2 cellular contexts compared by ENCODE assay signal in the genomic region with DNA sequence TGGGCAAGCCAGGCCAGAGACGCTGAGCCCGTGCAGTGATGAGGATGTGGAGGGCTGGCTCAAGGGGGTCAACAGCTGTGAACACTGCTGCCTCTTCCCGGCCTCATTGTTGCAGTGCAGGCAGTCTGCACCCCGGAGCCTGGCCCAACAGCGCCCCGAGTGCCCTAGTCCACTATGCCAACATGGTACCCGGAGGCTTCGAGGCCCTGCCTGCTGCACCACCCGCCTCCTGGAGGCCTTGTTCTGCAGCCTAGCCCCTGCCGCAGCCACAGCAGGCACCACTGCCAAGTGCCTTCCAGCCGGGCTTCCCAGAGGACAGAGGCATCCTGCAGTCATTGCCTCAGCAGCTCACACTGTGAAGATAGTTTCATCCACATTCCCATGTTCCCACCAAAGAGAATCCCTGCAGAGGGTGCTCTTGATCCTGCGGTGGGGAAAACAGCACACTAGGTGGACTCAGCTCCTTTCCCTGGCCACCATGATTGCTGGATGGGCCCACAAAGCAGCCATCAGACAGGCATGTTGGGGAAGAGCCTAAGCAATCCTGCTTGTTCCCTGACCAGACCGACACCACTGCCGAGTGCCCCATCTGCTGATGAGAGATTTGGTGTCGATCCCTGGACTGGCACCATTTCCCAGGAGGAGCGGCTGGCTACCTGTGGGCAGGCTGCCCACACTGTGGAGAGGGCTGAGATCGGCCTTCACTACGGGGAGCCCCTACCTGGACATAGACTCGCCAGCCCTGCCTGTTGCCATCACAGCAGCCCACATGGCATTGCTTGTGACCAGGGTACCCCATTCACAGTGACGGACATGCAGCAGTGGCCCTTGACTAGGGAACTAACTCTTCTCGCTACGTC.
TF ChIP-seq lines count a peak whose summit lies in the region.

No MANE protein-coding gene starts in this region.

TF ChIP-seq in HepG2, 621 proteins besides CTCF, POLR2A, EP300 and RAD21 (continued from another document):
- TF ChIP-seq ZC3H13 (CRISPR knock-in tag; IDR thresholded peaks at IDR 0.05), result 0 out of 2 replicates have a peak, but pooled peaks have one; percentile 12
- no peak for TF ChIP-seq SP1 (IDR thresholded peaks at IDR 0.05)
- TF ChIP-seq SP1 (CRISPR knock-in tag; IDR thresholded peaks at IDR 0.05), result no peak
- TF ChIP-seq AGO1 (IDR thresholded peaks at IDR 0.05; ENCODE audit: low read depth, low read length, poor library complexity, severe bottlenecking), result peak; percentile 67
- TF ChIP-seq, protein P1, sequence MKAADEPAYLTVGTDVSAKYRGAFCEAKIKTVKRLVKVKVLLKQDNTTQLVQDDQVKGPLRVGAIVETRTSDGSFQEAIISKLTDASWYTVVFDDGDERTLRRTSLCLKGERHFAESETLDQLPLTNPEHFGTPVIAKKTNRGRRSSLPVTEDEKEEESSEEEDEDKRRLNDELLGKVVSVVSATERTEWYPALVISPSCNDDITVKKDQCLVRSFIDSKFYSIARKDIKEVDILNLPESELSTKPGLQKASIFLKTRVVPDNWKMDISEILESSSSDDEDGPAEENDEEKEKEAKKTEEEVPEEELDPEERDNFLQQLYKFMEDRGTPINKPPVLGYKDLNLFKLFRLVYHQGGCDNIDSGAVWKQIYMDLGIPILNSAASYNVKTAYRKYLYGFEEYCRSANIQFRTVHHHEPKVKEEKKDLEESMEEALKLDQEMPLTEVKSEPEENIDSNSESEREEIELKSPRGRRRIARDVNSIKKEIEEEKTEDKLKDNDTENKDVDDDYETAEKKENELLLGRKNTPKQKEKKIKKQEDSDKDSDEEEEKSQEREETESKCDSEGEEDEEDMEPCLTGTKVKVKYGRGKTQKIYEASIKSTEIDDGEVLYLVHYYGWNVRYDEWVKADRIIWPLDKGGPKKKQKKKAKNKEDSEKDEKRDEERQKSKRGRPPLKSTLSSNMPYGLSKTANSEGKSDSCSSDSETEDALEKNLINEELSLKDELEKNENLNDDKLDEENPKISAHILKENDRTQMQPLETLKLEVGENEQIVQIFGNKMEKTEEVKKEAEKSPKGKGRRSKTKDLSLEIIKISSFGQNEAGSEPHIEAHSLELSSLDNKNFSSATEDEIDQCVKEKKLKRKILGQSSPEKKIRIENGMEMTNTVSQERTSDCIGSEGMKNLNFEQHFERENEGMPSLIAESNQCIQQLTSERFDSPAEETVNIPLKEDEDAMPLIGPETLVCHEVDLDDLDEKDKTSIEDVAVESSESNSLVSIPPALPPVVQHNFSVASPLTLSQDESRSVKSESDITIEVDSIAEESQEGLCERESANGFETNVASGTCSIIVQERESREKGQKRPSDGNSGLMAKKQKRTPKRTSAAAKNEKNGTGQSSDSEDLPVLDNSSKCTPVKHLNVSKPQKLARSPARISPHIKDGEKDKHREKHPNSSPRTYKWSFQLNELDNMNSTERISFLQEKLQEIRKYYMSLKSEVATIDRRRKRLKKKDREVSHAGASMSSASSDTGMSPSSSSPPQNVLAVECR (CRISPR knock-in tag; IDR thresholded peaks at IDR 0.05; ENCODE audit: borderline replicate concordance), result no peak
- no peak for TF ChIP-seq ZNF549 (CRISPR knock-in tag; IDR thresholded peaks at IDR 0.05)
- no peak for TF ChIP-seq HMG20B (CRISPR knock-in tag; conservative IDR thresholded peaks at IDR 0.05)
- no peak for TF ChIP-seq SPEN (CRISPR knock-in tag; IDR thresholded peaks at IDR 0.05; ENCODE audit: low read depth)

TF ChIP-seq in WTC11, 78 proteins besides CTCF, POLR2A, EP300 and RAD21 (continued from another document):
- TF ChIP-seq, protein P2, sequence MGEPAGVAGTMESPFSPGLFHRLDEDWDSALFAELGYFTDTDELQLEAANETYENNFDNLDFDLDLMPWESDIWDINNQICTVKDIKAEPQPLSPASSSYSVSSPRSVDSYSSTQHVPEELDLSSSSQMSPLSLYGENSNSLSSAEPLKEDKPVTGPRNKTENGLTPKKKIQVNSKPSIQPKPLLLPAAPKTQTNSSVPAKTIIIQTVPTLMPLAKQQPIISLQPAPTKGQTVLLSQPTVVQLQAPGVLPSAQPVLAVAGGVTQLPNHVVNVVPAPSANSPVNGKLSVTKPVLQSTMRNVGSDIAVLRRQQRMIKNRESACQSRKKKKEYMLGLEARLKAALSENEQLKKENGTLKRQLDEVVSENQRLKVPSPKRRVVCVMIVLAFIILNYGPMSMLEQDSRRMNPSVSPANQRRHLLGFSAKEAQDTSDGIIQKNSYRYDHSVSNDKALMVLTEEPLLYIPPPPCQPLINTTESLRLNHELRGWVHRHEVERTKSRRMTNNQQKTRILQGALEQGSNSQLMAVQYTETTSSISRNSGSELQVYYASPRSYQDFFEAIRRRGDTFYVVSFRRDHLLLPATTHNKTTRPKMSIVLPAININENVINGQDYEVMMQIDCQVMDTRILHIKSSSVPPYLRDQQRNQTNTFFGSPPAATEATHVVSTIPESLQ (CRISPR knock-in tag; IDR thresholded peaks at IDR 0.05), result no peak
- TF ChIP-seq GTF2I (CRISPR knock-in tag; conservative IDR thresholded peaks at IDR 0.05) (no peak), SMAD4 (CRISPR knock-in tag; IDR thresholded peaks at IDR 0.05) (no peak), NR3C1 (CRISPR knock-in tag; conservative IDR thresholded peaks at IDR 0.05; ENCODE audit: low read depth) (no peak), ATF1 (CRISPR knock-in tag; IDR thresholded peaks at IDR 0.05) (0 out of 2 replicates have a peak, but pooled peaks have one; percentile 7), ZNF138 (CRISPR knock-in tag; conservative IDR thresholded peaks at IDR 0.05) (no peak), TCF7 (CRISPR knock-in tag; IDR thresholded peaks at IDR 0.05; ENCODE audit: low read depth) (no peak), SMAD3 (CRISPR knock-in tag; IDR thresholded peaks at IDR 0.05; ENCODE audit: borderline replicate concordance) (no peak), OVOL2 (CRISPR knock-in tag; IDR thresholded peaks at IDR 0.05; ENCODE audit: borderline replicate concordance) (no peak), EMX1 (CRISPR knock-in tag; IDR thresholded peaks at IDR 0.05) (0 out of 2 replicates have a peak, but pooled peaks have one; percentile 66), NR1H2 (CRISPR knock-in tag; IDR thresholded peaks at IDR 0.05) (no peak; the same call in 1 of the 2 replicates), SP1 (CRISPR knock-in tag; conservative IDR thresholded peaks at IDR 0.05) (0 out of 2 replicates have a peak, but pooled peaks have one; percentile 37), ESRRA (CRISPR knock-in tag; IDR thresholded peaks at IDR 0.05; ENCODE audit: borderline replicate concordance) (no peak)
- TF ChIP-seq, protein P3, sequence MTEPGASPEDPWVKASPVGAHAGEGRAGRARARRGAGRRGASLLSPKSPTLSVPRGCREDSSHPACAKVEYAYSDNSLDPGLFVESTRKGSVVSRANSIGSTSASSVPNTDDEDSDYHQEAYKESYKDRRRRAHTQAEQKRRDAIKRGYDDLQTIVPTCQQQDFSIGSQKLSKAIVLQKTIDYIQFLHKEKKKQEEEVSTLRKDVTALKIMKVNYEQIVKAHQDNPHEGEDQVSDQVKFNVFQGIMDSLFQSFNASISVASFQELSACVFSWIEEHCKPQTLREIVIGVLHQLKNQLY (CRISPR knock-in tag; IDR thresholded peaks at IDR 0.05), result no peak
- TF ChIP-seq, protein P4, sequence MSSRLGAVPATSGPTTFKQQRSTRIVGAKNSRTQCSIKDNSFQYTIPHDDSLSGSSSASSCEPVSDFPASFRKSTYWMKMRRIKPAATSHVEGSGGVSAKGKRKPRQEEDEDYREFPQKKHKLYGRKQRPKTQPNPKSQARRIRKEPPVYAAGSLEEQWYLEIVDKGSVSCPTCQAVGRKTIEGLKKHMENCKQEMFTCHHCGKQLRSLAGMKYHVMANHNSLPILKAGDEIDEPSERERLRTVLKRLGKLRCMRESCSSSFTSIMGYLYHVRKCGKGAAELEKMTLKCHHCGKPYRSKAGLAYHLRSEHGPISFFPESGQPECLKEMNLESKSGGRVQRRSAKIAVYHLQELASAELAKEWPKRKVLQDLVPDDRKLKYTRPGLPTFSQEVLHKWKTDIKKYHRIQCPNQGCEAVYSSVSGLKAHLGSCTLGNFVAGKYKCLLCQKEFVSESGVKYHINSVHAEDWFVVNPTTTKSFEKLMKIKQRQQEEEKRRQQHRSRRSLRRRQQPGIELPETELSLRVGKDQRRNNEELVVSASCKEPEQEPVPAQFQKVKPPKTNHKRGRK (CRISPR knock-in tag; IDR thresholded peaks at IDR 0.05; ENCODE audit: borderline replicate concordance), result no peak
